ENCODE assay signal across 14 cellular contexts in genomic region chr3:67461667-67462142, GRCh38.
DNase-seq lines count a peak whose midpoint lies in the region; ATAC-seq and TF ChIP-seq lines count a peak whose summit lies in the region.
"Had no signal": no experiment of that assay in that cellular context is flagged by ENCODE, and none has a peak within 500 bp of the region (broad histone marks: within the 10 kb centered on the region; RNA-seq: fewer than 3 reads in every experiment).

No MANE protein-coding gene starts in this region.

- no peak for TF ChIP-seq CTCF in tibial artery (IDR thresholded peaks at IDR 0.05)

- no peaks in the 10 kb centered on the region for H3K9me3 ChIP-seq in tibial artery
- H3K9me3 ChIP-seq: thyroid gland had no signal

- no peaks in the 10 kb centered on the region for H3K27me3 ChIP-seq in tibial artery
- H3K27me3 ChIP-seq: thyroid gland had no signal

- no peak overlapping the region for H3K27ac ChIP-seq in tibial artery
- H3K27ac ChIP-seq: thyroid gland had no signal

- H3K4me3 Mint-ChIP-seq in activated T-cell treated with anti-CD3 and anti-CD28 coated beads, Interleukin-2, amount 50 U/mL, for 72 hours = peak overlapping the region in 1 of 2 donors; percentile 7
- H3K4me3 Mint-ChIP-seq in activated T-cell treated with anti-CD3 and anti-CD28 coated beads, Interleukin-2, amount 50 U/mL, for 4 hours = no peak overlapping the region

- H3K36me3 ChIP-seq in tibial artery = no peaks in the 10 kb centered on the region
- H3K36me3 ChIP-seq: thyroid gland had no signal

- peak in 1 of 2 donors; percentile 56 for ATAC-seq in activated T-cell treated with anti-CD3 and anti-CD28 coated beads, Interleukin-2, amount 50 U/mL, for 72 hours (replicated peaks in 1 of 2)
- ATAC-seq in activated T-cell treated with anti-CD3 and anti-CD28 coated beads, Interleukin-2, amount 50 U/mL, for 4 hours = no peak
- no peak for ATAC-seq in GM21528 (IDR thresholded peaks at IDR 0.05; ENCODE audit: low FRiP score, unreplicated experiment)
- ATAC-seq: K562 had no signal

- intact Hi-C loops in tibial artery (cut with DNase I; ENCODE audit: low total_unique reads) = no loop called here

- H3K4me1 ChIP-seq in tibial artery = no peaks in the 10 kb centered on the region
- H3K4me1 ChIP-seq: thyroid gland had no signal

- H3K4me3 ChIP-seq in tibial artery = no peak overlapping the region
- H3K4me3 ChIP-seq: K562, thyroid gland had no signal

- no peaks in the 10 kb centered on the region for H3K9me3 Mint-ChIP-seq in activated T-cell treated with anti-CD3 and anti-CD28 coated beads, Interleukin-2, amount 50 U/mL, for 72 hours
- no peaks in the 10 kb centered on the region for H3K9me3 Mint-ChIP-seq in activated T-cell treated with anti-CD3 and anti-CD28 coated beads, Interleukin-2, amount 50 U/mL, for 4 hours

- no peaks in the 10 kb centered on the region for H3K27me3 Mint-ChIP-seq in activated T-cell treated with anti-CD3 and anti-CD28 coated beads, Interleukin-2, amount 50 U/mL, for 72 hours (ENCODE audit: low read depth)
- H3K27me3 Mint-ChIP-seq in activated T-cell treated with anti-CD3 and anti-CD28 coated beads, Interleukin-2, amount 50 U/mL, for 4 hours (ENCODE audit: low read depth) = no peaks in the 10 kb centered on the region

- peaks cover 0 to 1% of the 10 kb centered on the region in 2 donors for H3K36me3 Mint-ChIP-seq in activated T-cell treated with anti-CD3 and anti-CD28 coated beads, Interleukin-2, amount 50 U/mL, for 72 hours (ENCODE audit: insufficient read depth in 2 of 2)
- H3K36me3 Mint-ChIP-seq in activated T-cell treated with anti-CD3 and anti-CD28 coated beads, Interleukin-2, amount 50 U/mL, for 4 hours (ENCODE audit: insufficient read depth) = peaks cover 27% of the 10 kb centered on the region

- H3K27ac Mint-ChIP-seq in activated T-cell treated with anti-CD3 and anti-CD28 coated beads, Interleukin-2, amount 50 U/mL, for 72 hours = peak overlapping the region; percentile 63

- peaks cover 17% of the 10 kb centered on the region for H3K4me1 Mint-ChIP-seq in activated T-cell treated with anti-CD3 and anti-CD28 coated beads, Interleukin-2, amount 50 U/mL, for 72 hours (ENCODE audit: low read depth)
- peaks cover 6% of the 10 kb centered on the region for H3K4me1 Mint-ChIP-seq in activated T-cell treated with anti-CD3 and anti-CD28 coated beads, Interleukin-2, amount 50 U/mL, for 4 hours (ENCODE audit: low read depth)

- DNase-seq in activated T-cell treated with anti-CD3 and anti-CD28 coated beads, Interleukin-2, amount 50 U/mL, for 72 hours = no peak
- DNase-seq in activated T-cell treated with anti-CD3 and anti-CD28 coated beads, Interleukin-2, amount 50 U/mL, for 4 hours = no peak
- peak; percentile 73 to 92 for DNase-seq in NCI-H524 (lab: John Stamatoyannopoulos, UW)
- DNase-seq in dermis blood vessel endothelial cell = peak; percentile 60
- peak; percentile 6 for DNase-seq in retina
- no peak for DNase-seq in tibial artery
- DNase-seq in inferior parietal cortex (ENCODE audit: extremely low spot score) = no peak
- DNase-seq: activated CD4-positive, CD25-positive, alpha-beta regulatory T cell; AML-193; GDM1; SHP77 treated with DMSO at 0.1 percent for 48 hours; thyroid gland had no signal

Comparison
In these comparisons a context has a peak if more than half of its experiments do, and no peak if none do; other contexts are left out.
1. DNase-seq: peak in NCI-H524 (2 of 2), dermis blood vessel endothelial cell (single experiment) and retina (single experiment); none in activated T-cell treated with anti-CD3 and anti-CD28 coated beads, Interleukin-2, amount 50 U/mL, for 72 hours (0 of 2), activated T-cell treated with anti-CD3 and anti-CD28 coated beads, Interleukin-2, amount 50 U/mL, for 4 hours (single experiment), tibial artery (0 of 2) and inferior parietal cortex (single experiment).